Comparison of ENCODE assay signal across 10 cellular contexts in the genomic region with DNA sequence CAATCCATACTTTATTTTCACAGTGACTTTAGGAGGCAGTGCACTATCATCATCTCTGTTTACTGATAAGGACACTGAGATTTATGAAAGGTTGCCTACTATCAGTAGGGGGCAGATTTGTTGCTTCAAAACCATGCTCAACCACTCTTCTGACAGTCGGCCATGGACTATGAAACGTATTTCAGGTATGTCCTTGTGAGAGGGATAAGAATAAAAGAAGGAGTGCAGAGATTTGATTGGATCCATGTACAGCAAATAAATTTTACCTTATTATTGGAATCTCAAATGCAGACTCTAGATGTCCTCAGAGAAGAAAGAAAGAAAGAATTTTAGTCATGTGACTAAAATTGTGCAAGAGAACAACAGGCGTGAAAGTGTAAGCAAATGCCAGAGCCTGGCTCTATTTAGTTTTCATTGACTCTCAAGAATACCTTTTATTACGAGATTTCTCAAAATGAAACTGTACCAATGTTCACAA.
DNase-seq lines count a peak whose midpoint lies in the region; ATAC-seq, FAIRE-seq and TF ChIP-seq lines count a peak whose summit lies in the region.
"Had no signal": no experiment of that assay in that cellular context is flagged by ENCODE, and none has a peak within 500 bp of the region (broad histone marks: within the 10 kb centered on the region; RNA-seq: fewer than 3 reads in every experiment).

No MANE protein-coding gene starts in this region.

- TF ChIP-seq CTCF in RWPE2 (IDR thresholded peaks at IDR 0.05; ENCODE audit: poor library complexity, severe bottlenecking) (peak; percentile 70), kidney (IDR thresholded peaks at IDR 0.05; ENCODE audit: borderline replicate concordance, extremely low read depth, insufficient read depth) (peak; percentile 12), endothelial cell (IDR thresholded peaks at IDR 0.05; ENCODE audit: unreplicated experiment) (no peak)

- POLR2A ChIA-PET in activated CD4-positive, alpha-beta memory T cell treated with anti-CD3 and anti-CD28 coated beads, Interleukin-2, amount 10 ng/mL, durations not matched to agents 7 days and 5 days (lab: Charles Lee): no interaction called here

- H3K27ac Mint-ChIP-seq in activated CD4-positive, alpha-beta memory T cell treated with anti-CD3 and anti-CD28 coated beads, Interleukin-2, amount 10 ng/mL, durations not matched to agents 7 days and 5 days: no peak overlapping the region
- H3K27ac Mint-ChIP-seq in endothelial cell (ENCODE audit: unreplicated experiment): no peak overlapping the region

- no peaks in the 10 kb centered on the region for H3K9me3 Mint-ChIP-seq in activated CD4-positive, alpha-beta memory T cell treated with anti-CD3 and anti-CD28 coated beads, Interleukin-2, amount 10 ng/mL, durations not matched to agents 7 days and 5 days
- H3K9me3 Mint-ChIP-seq in endothelial cell (ENCODE audit: unreplicated experiment): no peaks in the 10 kb centered on the region

- intact Hi-C loops in kidney (cut with DNase I): no loop called here

- no peak overlapping the region for H3K9ac ChIP-seq in kidney (ENCODE audit: low read length in 2 of 2)

- no peak for FAIRE-seq in kidney (lab: Jason Lieb, UNC)
- FAIRE-seq: islet of Langerhans had no signal

- CTCF ChIA-PET in activated CD4-positive, alpha-beta memory T cell treated with anti-CD3 and anti-CD28 coated beads, Interleukin-2, amount 10 ng/mL, durations not matched to agents 7 days and 5 days (lab: Charles Lee): interaction anchor here (1.1 to 5.6 kb wide), 5 partner anchors 40 to 429 kb away, joined by 4 to 52 read pairs (median 8); no protein-coding TSS in a partner anchor

- peaks cover 20% of the 10 kb centered on the region for H3K4me1 Mint-ChIP-seq in activated CD4-positive, alpha-beta memory T cell treated with anti-CD3 and anti-CD28 coated beads, Interleukin-2, amount 10 ng/mL, durations not matched to agents 7 days and 5 days
- peaks cover 3% of the 10 kb centered on the region for H3K4me1 Mint-ChIP-seq in endothelial cell (ENCODE audit: unreplicated experiment)

- H3K36me3 ChIP-seq in RWPE2 (ENCODE audit: low read depth) (no peaks in the 10 kb centered on the region), kidney (ENCODE audit: control insufficient read depth in 1 of 2, insufficient read depth in 2 of 2, low read length in 2 of 2) (no peaks in the 10 kb centered on the region), MG63 (no peaks in the 10 kb centered on the region)
- H3K36me3 ChIP-seq: SJCRH30 had no signal

- H3K27ac ChIP-seq in RWPE2 (ENCODE audit: poor library complexity, severe bottlenecking): no peak overlapping the region
- H3K27ac ChIP-seq in kidney (ENCODE audit: low read depth in 2 of 2, low read length in 2 of 2): no peak overlapping the region
- H3K27ac ChIP-seq: SJCRH30 had no signal

- H3K4me3 ChIP-seq in RWPE2 (ENCODE audit: severe bottlenecking): no peak overlapping the region
- no peak overlapping the region for H3K4me3 ChIP-seq in kidney (ENCODE audit: low read length in 2 of 2)
- H3K4me3 ChIP-seq in MG63: no peak overlapping the region
- H3K4me3 ChIP-seq: SJCRH30 had no signal

- peak; percentile 20 for DNase-seq in GM03348 (ENCODE audit: low spot score)
- no peak for DNase-seq in RWPE2 (ENCODE audit: low spot score)
- no peak for DNase-seq in kidney
- no peak for DNase-seq in MG63
- DNase-seq in activated CD4-positive, alpha-beta memory T cell treated with anti-CD3 and anti-CD28 coated beads, Interleukin-2, amount 10 ng/mL, durations not matched to agents 7 days and 5 days: no peak
- no peak for DNase-seq in activated CD4-positive, alpha-beta T cell treated with anti-CD3 and anti-CD28 coated beads, Interleukin-2, amount 50 U/mL, for 48 hours
- no peak for DNase-seq in endothelial cell (ENCODE audit: low spot score)

- H3K9me3 ChIP-seq in RWPE2 (ENCODE audit: severe bottlenecking) (no peaks in the 10 kb centered on the region), kidney (ENCODE audit: control insufficient read depth in 1 of 2, low read length in 2 of 2) (no peaks in the 10 kb centered on the region), MG63 (no peaks in the 10 kb centered on the region)
- H3K9me3 ChIP-seq: SJCRH30 had no signal

- H3K4me3 Mint-ChIP-seq in activated CD4-positive, alpha-beta memory T cell treated with anti-CD3 and anti-CD28 coated beads, Interleukin-2, amount 10 ng/mL, durations not matched to agents 7 days and 5 days: no peak overlapping the region
- H3K4me3 Mint-ChIP-seq in endothelial cell (ENCODE audit: unreplicated experiment): no peak overlapping the region

- H3K4me1 ChIP-seq in RWPE2 (ENCODE audit: insufficient read depth, poor library complexity, severe bottlenecking): no peaks in the 10 kb centered on the region
- no peaks in the 10 kb centered on the region for H3K4me1 ChIP-seq in kidney (ENCODE audit: control insufficient read depth in 1 of 2, insufficient read depth in 1 of 2, low read depth in 1 of 2, low read length in 2 of 2)
- H3K4me1 ChIP-seq: SJCRH30 had no signal

- peaks cover 25% of the 10 kb centered on the region for H3K27me3 Mint-ChIP-seq in activated CD4-positive, alpha-beta memory T cell treated with anti-CD3 and anti-CD28 coated beads, Interleukin-2, amount 10 ng/mL, durations not matched to agents 7 days and 5 days
- H3K27me3 Mint-ChIP-seq in endothelial cell (ENCODE audit: unreplicated experiment): no peaks in the 10 kb centered on the region

- H3K36me3 Mint-ChIP-seq in activated CD4-positive, alpha-beta memory T cell treated with anti-CD3 and anti-CD28 coated beads, Interleukin-2, amount 10 ng/mL, durations not matched to agents 7 days and 5 days (ENCODE audit: low read depth): no peaks in the 10 kb centered on the region
- H3K36me3 Mint-ChIP-seq in endothelial cell (ENCODE audit: low read depth, unreplicated experiment): no peaks in the 10 kb centered on the region

- ATAC-seq in HG02588 (IDR thresholded peaks at IDR 0.05; ENCODE audit: unreplicated experiment) (peak; percentile 43), RWPE2 (ENCODE audit: low read depth) (peak; percentile 69)

- H3K27me3 ChIP-seq in RWPE2 (ENCODE audit: insufficient read depth, poor library complexity, severe bottlenecking) (no peaks in the 10 kb centered on the region), MG63 (peaks cover 6% of the 10 kb centered on the region; the same call in 1 of the 2 replicates)
- H3K27me3 ChIP-seq: SJCRH30 had no signal
